Comparison of ENCODE assay signal across 12 cellular contexts in genomic region chr5:96881511-96882115, GRCh38. TPM values are rescaled to one million over a fixed set of nuclear protein-coding genes. Genes with fewer than 3 reads are reported as not detected.
DNase-seq lines count a peak whose midpoint lies in the region; ATAC-seq, FAIRE-seq and TF ChIP-seq lines count a peak whose summit lies in the region.
"Had no signal": no experiment of that assay in that cellular context is flagged by ENCODE, and none has a peak within 500 bp of the region (broad histone marks: within the 10 kb centered on the region; RNA-seq: fewer than 3 reads in every experiment).

No MANE protein-coding gene starts in this region.

- in situ Hi-C loops in G401 (cut with HindIII; ENCODE audit: low sequenced_read_pairs) = no loop called here

- peaks cover 92% of the 10 kb centered on the region for H3K4me1 Mint-ChIP-seq in activated B cell treated with CpG ODN at 0.5 μM for 24 hours

- POLR2A ChIA-PET in A549 (lab: Yijun Ruan, JAX) (no interaction called here), activated B cell treated with CpG ODN at 0.5 μM for 24 hours (lab: Charles Lee) (interaction anchor here (0.7 to 3.8 kb wide), 5 partner anchors 11 to 55 kb away, joined by 3 to 22 read pairs (median 7); partner anchors contain the start of gene LNPEP)

- no peaks in the 10 kb centered on the region for H3K9me3 Mint-ChIP-seq in activated B cell treated with CpG ODN at 0.5 μM for 24 hours

- H3K4me1 ChIP-seq in A549 (peaks cover 17% of the 10 kb centered on the region; the same call in 2 of the 3 replicates), hepatocyte (ENCODE audit: insufficient read depth) (peaks cover 3% of the 10 kb centered on the region)

- CTCF ChIA-PET in A549 (lab: Yijun Ruan, JAX) = interaction anchor here (0.7 kb wide), 1 partner anchor 111 kb away, joined by 4 read pairs; no protein-coding TSS in a partner anchor
- CTCF ChIA-PET in activated B cell treated with CpG ODN at 0.5 μM for 24 hours (lab: Charles Lee) = interaction anchor here (3.3 kb wide), 1 partner anchor 12 kb away, joined by 15 read pairs; no protein-coding TSS in a partner anchor

- no peaks in the 10 kb centered on the region for H3K79me2 ChIP-seq in hepatocyte

- no peaks in the 10 kb centered on the region for H3K27me3 ChIP-seq in hepatocyte
- H3K27me3 ChIP-seq: esophagus squamous epithelium had no signal

- intact Hi-C loops in activated B cell treated with CpG ODN at 0.5 μM for 24 hours (cut with micrococcal nuclease) = loop anchor here (1.0 kb wide), 1 partner anchor 15 kb away; no protein-coding TSS in a partner anchor

- H3K27ac ChIP-seq in A549 (peak overlapping the region in 1 of 2 experiments; percentile 16; a peak in 1 of 6 replicates), hepatocyte (peak overlapping the region; percentile 31)
- H3K27ac ChIP-seq: esophagus squamous epithelium had no signal

- peak overlapping the region; percentile 90 for H3K27ac Mint-ChIP-seq in activated B cell treated with CpG ODN at 0.5 μM for 24 hours

- FAIRE-seq in A549 (lab: Jason Lieb, UNC) = no peak
- FAIRE-seq in HTR-8/SVneo (lab: Jason Lieb, UNC) = no peak

- ATAC-seq in A549 (peak; percentile 41 to 45; a peak in 4 of 6 replicates), GM18502 (IDR thresholded peaks at IDR 0.05; ENCODE audit: poor library complexity, unreplicated experiment) (peak; percentile 24), activated B cell treated with CpG ODN at 0.5 μM for 24 hours (ENCODE audit: low read depth) (peak; percentile 22), HG03457 (IDR thresholded peaks at IDR 0.05; ENCODE audit: unreplicated experiment) (no peak), GM18870 (IDR thresholded peaks at IDR 0.05; ENCODE audit: unreplicated experiment) (no peak)

- no peaks in the 10 kb centered on the region for H3K9me2 ChIP-seq in hepatocyte (replicated peaks; ENCODE audit: insufficient read depth)

- no peak overlapping the region for H3K4me2 ChIP-seq in A549
- no peak overlapping the region for H3K4me2 ChIP-seq in hepatocyte

- no peaks in the 10 kb centered on the region for H3K9me3 ChIP-seq in A549
- no peaks in the 10 kb centered on the region for H3K9me3 ChIP-seq in hepatocyte (ENCODE audit: low read depth)
- H3K9me3 ChIP-seq: esophagus squamous epithelium had no signal

- no peak for TF ChIP-seq EP300 in A549 (IDR thresholded peaks at IDR 0.05)

- no peak for TF ChIP-seq RAD21 in A549 (conservative IDR thresholded peaks at IDR 0.05 in 1 of 2, IDR thresholded peaks at IDR 0.05 in 1 of 2)

- H3K4me3 Mint-ChIP-seq in activated B cell treated with CpG ODN at 0.5 μM for 24 hours = peak overlapping the region; percentile 80

- H3K36me3 Mint-ChIP-seq in activated B cell treated with CpG ODN at 0.5 μM for 24 hours (ENCODE audit: low read depth) = peaks cover 68% of the 10 kb centered on the region

- no peaks in the 10 kb centered on the region for H3K36me3 ChIP-seq in hepatocyte (replicated peaks; ENCODE audit: insufficient read depth, low read depth)

- DNase-seq in A549 (ENCODE audit: low read depth in 1 of 2, low spot score in 1 of 2) = no peak
- DNase-seq in activated B cell treated with CpG ODN at 0.5 μM for 24 hours = no peak
- DNase-seq in hepatocyte (ENCODE audit: low spot score) = peak; percentile 56
- no peak for DNase-seq in G401 (ENCODE audit: low spot score)
- no peak for DNase-seq in HTR-8/SVneo (ENCODE audit: insufficient read length, low spot score)
- DNase-seq: esophagus squamous epithelium, GDM1, H7, NCI-H1092 treated with DMSO at 0.1 percent for 48 hours had no signal

- TF ChIP-seq CTCF in A549 (IDR thresholded peaks at IDR 0.05) (no peak), activated B cell treated with CpG ODN at 0.5 μM for 24 hours (IDR thresholded peaks at IDR 0.05) (no peak), hepatocyte (IDR thresholded peaks at IDR 0.05; ENCODE audit: poor library complexity) (no peak)

- no peak for TF ChIP-seq POLR2A in A549 (IDR thresholded peaks at IDR 0.05; ENCODE audit: low read length)

- H3K4me3 ChIP-seq in A549 (no peak overlapping the region), hepatocyte (no peak overlapping the region)
- H3K4me3 ChIP-seq: esophagus squamous epithelium had no signal

- H3K27me3 Mint-ChIP-seq in activated B cell treated with CpG ODN at 0.5 μM for 24 hours = no peaks in the 10 kb centered on the region

- no peak overlapping the region for H2AFZ ChIP-seq in hepatocyte

- H4K20me1 ChIP-seq in hepatocyte (ENCODE audit: insufficient read depth, poor library complexity, severe bottlenecking) = no peaks in the 10 kb centered on the region

- 53% methylated on average over 2 of the region's 2 CpGs for WGBS in A549 (ENCODE audit: missing lambda C conversion rate)
- WGBS in hepatocyte (ENCODE audit: low lambda C conversion rate, missing lambda C conversion rate) = 47% methylated on average over 2 of the region's 2 CpGs

TF ChIP-seq in A549, 52 proteins besides CTCF, POLR2A, EP300 and RAD21:
- TF ChIP-seq GATA3 (IDR thresholded peaks at IDR 0.05; ENCODE audit: borderline replicate concordance) (no peak), CEBPB (IDR thresholded peaks at IDR 0.05) (no peak), NFE2L2 (conservative IDR thresholded peaks at IDR 0.05; ENCODE audit: low read length) (no peak), ATOH8 (CRISPR knock-in tag; IDR thresholded peaks at IDR 0.05; ENCODE audit: low read depth) (no peak), FOSB (CRISPR knock-in tag; IDR thresholded peaks at IDR 0.05) (no peak), HOXB5 (CRISPR knock-in tag; IDR thresholded peaks at IDR 0.05) (no peak)

RNA-seq across cellular contexts. Expression of gene ERAP2, which starts 5.3 kb away (rescaled TPM):
- polyA plus RNA-seq in A549 (2011; rRNA removed) = 2.2 and 3.3 TPM in 2 replicates
- 0.28 and 0.36 TPM in 2 replicates for polyA plus RNA-seq in A549 (2012; cell fraction: cytosol; rRNA removed)
- polyA plus RNA-seq in A549 (2012; cell fraction: nucleus; rRNA removed) = 0.44 and 0.67 TPM in 2 replicates
- 0.96 to 1.5 TPM (median 1.0 TPM) in 3 replicates for polyA plus RNA-seq in A549 (2017; fragmentation: RNase III; extraction: RNeasy Plus Mini Kit Qiagen cat#74134 plus additional on column Dnase treatment)
- polyA minus RNA-seq in A549 (2011; rRNA and poly(A)+ RNA removed) = 3.3 and 3.5 TPM in 2 replicates
- 63.1 and 80.9 TPM in 2 replicates for total RNA-seq in activated B cell treated with CpG ODN at 0.5 μM for 24 hours
- total RNA-seq in hepatocyte = 0.56 and 0.87 TPM in 2 replicates
- 1.5 and 2.0 TPM in 2 replicates for polyA plus RNA-seq in hepatocyte
- total RNA-seq in G401 (2014; rRNA removed; shearing (Covaris generic)) = 0.18 and 0.68 TPM in 2 replicates
- total RNA-seq: H7 had no signal

RNA-seq across cellular contexts. Expression of gene LNPEP, which starts 54.3 kb away (rescaled TPM):
- 19.1 and 19.7 TPM in 2 replicates for polyA plus RNA-seq in A549 (2011; rRNA removed)
- polyA plus RNA-seq in A549 (2012; cell fraction: cytosol; rRNA removed) = 2.0 and 2.3 TPM in 2 replicates
- 3.4 and 5.1 TPM in 2 replicates for polyA plus RNA-seq in A549 (2012; cell fraction: nucleus; rRNA removed)
- 5.9 to 6.4 TPM (median 6.2 TPM) in 3 replicates for polyA plus RNA-seq in A549 (2017; fragmentation: RNase III; extraction: RNeasy Plus Mini Kit Qiagen cat#74134 plus additional on column Dnase treatment)
- polyA minus RNA-seq in A549 (2011; rRNA and poly(A)+ RNA removed) = 38.9 and 39.9 TPM in 2 replicates
- total RNA-seq in activated B cell treated with CpG ODN at 0.5 μM for 24 hours = 88.8 and 96.5 TPM in 2 replicates
- 32.6 and 46.8 TPM in 2 replicates for total RNA-seq in hepatocyte
- polyA plus RNA-seq in hepatocyte = 4.9 and 7.1 TPM in 2 replicates
- 8.7 and 16.6 TPM in 2 replicates for total RNA-seq in G401 (2014; rRNA removed; shearing (Covaris generic))

Comparison
In these comparisons a context has a peak if more than half of its experiments do, and no peak if none do; other contexts are left out.
1. ATAC-seq: peak in A549 (2 of 2), GM18502 (single experiment) and activated B cell treated with CpG ODN at 0.5 μM for 24 hours (single experiment); none in HG03457 (single experiment) and GM18870 (single experiment).
2. RNA of gene ERAP2, which starts 5.3 kb away (total RNA-seq): 63.1 to 80.9 TPM in activated B cell treated with CpG ODN at 0.5 μM for 24 hours; 0.56 to 0.87 TPM in hepatocyte and 0.18 to 0.68 TPM in G401; every median in the first group is over 10 times any median in the second.